8 cellular contexts compared by ENCODE assay signal in genomic region chr1:150629115-150629928, GRCh38. TPM values are rescaled to one million over a fixed set of nuclear protein-coding genes. Genes with fewer than 3 reads are reported as not detected.
DNase-seq lines count a peak whose midpoint lies in the region; ATAC-seq, FAIRE-seq and TF ChIP-seq lines count a peak whose summit lies in the region.

ENSA (minus strand) TSS chr1:150629612; CDS start chr1:150629470, 142 bp downstream.

- H3K27me3 ChIP-seq in right atrium auricular region (no peaks in the 10 kb centered on the region), psoas muscle (ENCODE audit: insufficient read depth in 3 of 3, low read length in 2 of 3) (no peaks in the 10 kb centered on the region)

- H3K4me1 ChIP-seq in right atrium auricular region (peaks cover 0 to 22% of the 10 kb centered on the region in 2 donors), psoas muscle (peaks cover 30% of the 10 kb centered on the region)

- peak; percentile 73 for TF ChIP-seq POLR2A in GM18505 (IDR thresholded peaks at IDR 0.05; ENCODE audit: borderline replicate concordance, extremely low read depth, insufficient read depth, insufficient read length)

- H3K27ac ChIP-seq in right atrium auricular region (peak within 1 kb of the TSS; percentile 96 to 98), psoas muscle (peak within 1 kb of the TSS; percentile 93)

- WGBS in psoas muscle, 3 donors: 0 to 1% (median 0%) methylated on average over 46 to 49 of the region's 49 CpGs

- intact Hi-C loops in T-helper 2 cell treated with Interferon-gamma antibody and Interleukin-4, amounts not matched to agents 100 ng/mL and 5 ng/mL, for 36 hours (cut with micrococcal nuclease): loop anchor here (1.0 to 10.0 kb wide), 12 partner anchors 8 to 441 kb away; partner anchors contain the start of genes ANP32E, CERS2, CTSS and GABPB2
- intact Hi-C loops in psoas muscle (cut with DNase I): loop anchor here (2.0 to 10.0 kb wide), 3 partner anchors 69 to 155 kb away; partner anchors contain the start of gene TARS2 (in 1 of the 2)

- peak; percentile 100 for DNase-seq in NCI-H187 treated with DMSO at 0.1 percent for 48 hours (lab: John Stamatoyannopoulos, UW)
- peak; percentile 90 to 100 (median 98) for DNase-seq in anterior cingulate cortex (lab: John Stamatoyannopoulos, UW)
- DNase-seq in right atrium auricular region (ENCODE audit: low spot score): peak; percentile 99
- peak; percentile 97 to 99 for DNase-seq in psoas muscle
- peak; percentile 96 for DNase-seq in urothelium cell line (ENCODE audit: low spot score)

- no peaks in the 10 kb centered on the region for H3K9me3 ChIP-seq in right atrium auricular region
- no peaks in the 10 kb centered on the region for H3K9me3 ChIP-seq in psoas muscle

- peak; percentile 62 for FAIRE-seq in urothelium cell line (lab: Jason Lieb, UNC)

- ATAC-seq in GM18505 (IDR thresholded peaks at IDR 0.05; ENCODE audit: unreplicated experiment) (peak; percentile 90), HG02970 (IDR thresholded peaks at IDR 0.05; ENCODE audit: low FRiP score, unreplicated experiment) (peak; percentile 90), psoas muscle (peak; percentile 93 to 96 (median 94))

- no peak for TF ChIP-seq CTCF in right atrium auricular region (IDR thresholded peaks at IDR 0.05)
- TF ChIP-seq CTCF in psoas muscle (IDR thresholded peaks at IDR 0.05): no peak

- H3K36me3 ChIP-seq in right atrium auricular region (peaks cover 35% of the 10 kb centered on the region), psoas muscle (ENCODE audit: insufficient read depth in 1 of 2, low read depth in 1 of 2) (peaks cover 8 to 36% of the 10 kb centered on the region in 2 donors)

- H3K4me3 ChIP-seq in right atrium auricular region: peak within 1 kb of the TSS; percentile 71 to 75
- H3K4me3 ChIP-seq in psoas muscle: peak within 1 kb of the TSS; percentile 77

RNA-seq across cellular contexts. Expression of gene ENSA, which starts in this region (rescaled TPM):
- 193 and 202 TPM in 2 replicates for total RNA-seq in T-helper 2 cell treated with Interferon-gamma antibody and Interleukin-4, amounts not matched to agents 100 ng/mL and 5 ng/mL, for 36 hours
- total RNA-seq in right atrium auricular region (100 to 1,000 TPM in 1 of 2 donors, 10 to 100 TPM in 1; 81.7 to 139 TPM), psoas muscle (100 to 1,000 TPM; 120 to 196 (median 162) TPM)
- 100 to 1,000 TPM in 2 of 3 donors, 10 to 100 TPM in 1; 76.7 to 199 (median 130) TPM for polyA plus RNA-seq in psoas muscle

Comparison
In these comparisons a context has a peak if more than half of its experiments do, and no peak if none do; other contexts are left out.
1. Peak in every context shown above with its lines: DNase-seq, ATAC-seq, H3K4me3 ChIP-seq and H3K27ac ChIP-seq.